ENCODE assay signal across 22 cellular contexts in genomic region chr2:114762986-114763385, GRCh38.
"Had no signal": no experiment of that assay in that cellular context is flagged by ENCODE, and none has a peak within 500 bp of the region (broad histone marks: within the 10 kb centered on the region; RNA-seq: fewer than 3 reads in every experiment).

No MANE protein-coding gene starts in this region.

- H3K36me3 ChIP-seq: ascending aorta, gastroesophageal sphincter, pancreas, prostate gland, spleen, suprapubic skin, transverse colon had no signal

- H3K4me1 ChIP-seq: ascending aorta, gastroesophageal sphincter, pancreas, prostate gland, spleen, suprapubic skin, transverse colon had no signal

- H3K4me3 ChIP-seq: ascending aorta, gastroesophageal sphincter, pancreas, prostate gland, spleen, suprapubic skin, transverse colon had no signal

- ATAC-seq: gastroesophageal sphincter; naive thymus-derived CD4-positive, alpha-beta T cell had no signal

- FAIRE-seq: endothelial cell of umbilical vein, kidney, pancreas, urothelium cell line had no signal

- H3K27ac ChIP-seq: ascending aorta, gastroesophageal sphincter, pancreas, prostate gland, spleen, suprapubic skin, transverse colon, VCaP had no signal

- DNase-seq: activated CD4-positive, alpha-beta T cell treated with anti-CD3 and anti-CD28 coated beads for 4 hours; activated CD4-positive, alpha-beta T cell treated with anti-CD3 and anti-CD28 coated beads, Interleukin-2, amount 50 U/mL, for 4 hours; activated effector memory CD4-positive, alpha-beta T cell treated with Interleukin-2 at 50 U/mL for 16 hours; activated naive CD4-positive, alpha-beta T cell treated with anti-CD3 and anti-CD28 coated beads for 36 hours; activated naive CD8-positive, alpha-beta T cell treated with anti-CD3 and anti-CD28 coated beads, Interleukin-2, amount 10 ng/mL, durations not matched to agents 7 days and 5 days; immature natural killer cell; kidney; mammary epithelial cell; naive thymus-derived CD4-positive, alpha-beta T cell; pancreas; retina; spleen; stimulated activated naive CD4-positive, alpha-beta T cell; T-helper 1 cell; transverse colon had no signal

- H3K27me3 ChIP-seq: ascending aorta, pancreas, spleen, suprapubic skin, transverse colon had no signal

- H3K9me3 ChIP-seq: ascending aorta, gastroesophageal sphincter, pancreas, prostate gland, spleen, suprapubic skin, transverse colon had no signal
